Comparison of ENCODE assay signal across 4 cellular contexts in genomic region chr2:224453892-224454291, GRCh38. TPM values are rescaled to one million over a fixed set of nuclear protein-coding genes. Genes with fewer than 3 reads are reported as not detected.
"Had no signal": no experiment of that assay in that cellular context is flagged by ENCODE, and none has a peak within 500 bp of the region (broad histone marks: within the 10 kb centered on the region; RNA-seq: fewer than 3 reads in every experiment).

No MANE protein-coding gene starts in this region.

- H3K4me3 ChIP-seq: GM12878 had no signal

- ATAC-seq: GM12878 had no signal

- DNase-seq: GDM1, GF-D8 had no signal

RNA-seq across cellular contexts. Expression of gene FAM124B, which starts 52.0 kb away (rescaled TPM):
- total RNA-seq: G401, GM12878 had no signal
- polyA plus RNA-seq: GM12878 had no signal
